In genomic region chrX:97074400-97074799, GRCh38 we compare ENCODE assay signal across 15 cellular contexts.
"Had no signal": no experiment of that assay in that cellular context is flagged by ENCODE, and none has a peak within 500 bp of the region (broad histone marks: within the 10 kb centered on the region; RNA-seq: fewer than 3 reads in every experiment).

No MANE protein-coding gene starts in this region.

- H3K4me2 ChIP-seq: smooth muscle cell had no signal

- H3K9me3 ChIP-seq: esophagus muscularis mucosa, suprapubic skin had no signal

- H3K27me3 ChIP-seq: right lobe of liver, suprapubic skin had no signal

- H3K36me3 ChIP-seq: esophagus muscularis mucosa, right lobe of liver, suprapubic skin had no signal

- DNase-seq: activated CD4-positive, alpha-beta T cell treated with anti-CD3 and anti-CD28 coated beads, Interleukin-2, amount 50 U/mL, for 4 hours; activated naive CD4-positive, alpha-beta T cell; activated T-cell treated with anti-CD3 and anti-CD28 coated beads for 4 hours; caudate nucleus; islet precursor cell; midbrain; right lobe of liver; stimulated activated CD4-positive, alpha-beta T cell treated with anti-CD3 and anti-CD28 coated beads, Interleukin-4, amount 100 ng/mL, for 4 hours; stimulated activated CD8-positive, alpha-beta memory T cell treated with anti-CD3 and anti-CD28 coated beads, Interleukin-4, amount 100 ng/mL, for 48 hours; stimulated activated naive CD8-positive, alpha-beta T cell treated with anti-CD3 and anti-CD28 coated beads, Interleukin-15, Interleukin-2, amounts not matched to agents 100 U/mL and 50 U/mL, for 24 hours; trophoblast cell had no signal

- H3K27ac ChIP-seq: esophagus muscularis mucosa, right lobe of liver, suprapubic skin had no signal

- H3K4me3 ChIP-seq: esophagus muscularis mucosa, right lobe of liver, smooth muscle cell, suprapubic skin had no signal

- H3K4me1 ChIP-seq: esophagus muscularis mucosa, right lobe of liver, suprapubic skin had no signal

- ATAC-seq: left lobe of liver; right lobe of liver; stimulated activated naive CD8-positive, alpha-beta T cell treated with anti-CD3 and anti-CD28 coated beads, Interleukin-15, Interleukin-2, amounts not matched to agents 100 U/mL and 50 U/mL, for 24 hours had no signal
